23 cellular contexts compared by ENCODE assay signal in genomic region chr20:1926237-1926636, GRCh38. TPM values are rescaled to one million over a fixed set of nuclear protein-coding genes. Genes with fewer than 3 reads are reported as not detected.
A peak's percentile ranks its signal among the peaks of the same experiment; 100 is the strongest.
DNase-seq lines count a peak whose midpoint lies in the region; ATAC-seq and TF ChIP-seq lines count a peak whose summit lies in the region.
"Had no signal": no experiment of that assay in that cellular context is flagged by ENCODE, and none has a peak within 500 bp of the region (broad histone marks: within the 10 kb centered on the region; RNA-seq: fewer than 3 reads in every experiment).

No MANE protein-coding gene starts in this region.

- H3K4me1 ChIP-seq in heart right ventricle, result peaks cover 0 to 38% (median 15%) of the 10 kb centered on the region in 9 donors

- 49 to 59% methylated on average over 5 of the region's 5 CpGs for WGBS in heart right ventricle, 2 donors

- H3K4me1 Mint-ChIP-seq in nephron progenitor cell, result peaks cover 17% of the 10 kb centered on the region

- H3K36me3 ChIP-seq in heart right ventricle, result peaks cover 0 to 88% (median 8%) of the 10 kb centered on the region in 9 donors

- H3K27ac Mint-ChIP-seq in nephron progenitor cell, result peak overlapping the region; percentile 42
- H3K27ac Mint-ChIP-seq: CD8-positive, alpha-beta T cell; HFFc6 had no signal

- H3K27ac ChIP-seq in heart right ventricle (no peak overlapping the region), temporal lobe (ENCODE audit: low read depth, low read length) (peak overlapping the region; percentile 7)

- DNase-seq in heart right ventricle (no peak), Right ventricle myocardium inferior (ENCODE audit: missing footprints) (no peak), cerebellar cortex (ENCODE audit: low spot score) (peak; percentile 56), nephron progenitor cell (no peak), cortex of kidney (lab: John Stamatoyannopoulos, UW) (no peak), NOMO-1 treated with dmso at 0.1 percent for 144 hours (lab: John Stamatoyannopoulos, UW; ENCODE audit: unreplicated experiment) (no peak), NCI-H2196 treated with DMSO at 0.1 percent for 48 hours (lab: John Stamatoyannopoulos, UW; ENCODE audit: unreplicated experiment) (no peak)
- DNase-seq: 8988T; Calu3; CD8-positive, alpha-beta T cell; DMS153; H9; HFFc6; MG63; NCI-H1417 treated with DMSO at 0.1 percent for 48 hours; NCI-H187 treated with DMSO at 0.1 percent for 48 hours; NCI-H2107; NK-92 treated with Interleukin-12 subunit alpha and Interleukin-12 subunit beta, amount 100 ng/mL, for 24 hours; OCI-M1; SHP77 had no signal

- no peaks in the 10 kb centered on the region for H3K9me3 Mint-ChIP-seq in nephron progenitor cell
- H3K9me3 Mint-ChIP-seq: CD8-positive, alpha-beta T cell; H9; HFFc6 had no signal

- H3K36me3 Mint-ChIP-seq in nephron progenitor cell (ENCODE audit: low read depth), result peaks cover 13% of the 10 kb centered on the region
- H3K36me3 Mint-ChIP-seq: CD8-positive, alpha-beta T cell had no signal

- H3K27me3 ChIP-seq in heart right ventricle, result no peaks in the 10 kb centered on the region
- H3K27me3 ChIP-seq: BLaER1 treated with 17β-estradiol and CSF1 and Interleukin-3, amounts not matched to agents 10 nM and 100 nM; MG63 had no signal

- H3K4me3 ChIP-seq in heart right ventricle, result no peak overlapping the region
- H3K4me3 ChIP-seq: BLaER1 treated with 17β-estradiol and CSF1 and Interleukin-3, amounts not matched to agents 10 nM and 100 nM; K562; MG63 had no signal

- no peak overlapping the region for H3K4me3 Mint-ChIP-seq in nephron progenitor cell
- H3K4me3 Mint-ChIP-seq: CD8-positive, alpha-beta T cell; H9; HFFc6 had no signal

- TF ChIP-seq CTCF in heart right ventricle (IDR thresholded peaks at IDR 0.05), result no peak
- TF ChIP-seq CTCF in nephron progenitor cell (IDR thresholded peaks at IDR 0.05), result no peak

- H3K9me3 ChIP-seq in heart right ventricle, result no peaks in the 10 kb centered on the region
- H3K9me3 ChIP-seq: BLaER1 treated with 17β-estradiol and CSF1 and Interleukin-3, amounts not matched to agents 10 nM and 100 nM; MG63 had no signal

- intact Hi-C loops in heart right ventricle (cut with DNase I) (no loop called here), Right ventricle myocardium inferior (cut with DNase I) (no loop called here)

- ATAC-seq in heart right ventricle, result peak in 6 of 8 donors; percentile 28 to 58 (median 30)
- ATAC-seq in Right ventricle myocardium inferior, result no peak
- ATAC-seq: CD8-positive, alpha-beta T cell; K562 had no signal

- H3K27me3 Mint-ChIP-seq in nephron progenitor cell (ENCODE audit: low read depth, poor library complexity), result peaks cover 3% of the 10 kb centered on the region

RNA-seq across cellular contexts. Expression of gene SIRPA, which starts 31.0 kb away (rescaled TPM):
- 10 to 100 TPM; 16.7 to 45.8 (median 24.8) TPM for total RNA-seq in heart right ventricle
- polyA plus RNA-seq in heart right ventricle, result 10 to 100 TPM in 1 of 2 donors, 1 to 10 TPM in 1; 9.7 to 31.5 TPM
- total RNA-seq in Right ventricle myocardium inferior, result 20.9 TPM
- 9.3 TPM for total RNA-seq in temporal lobe
- total RNA-seq: CD8-positive, alpha-beta T cell had no signal
